Comparison of ENCODE assay signal across 12 cellular contexts in genomic region chr2:233384017-233384416, GRCh38. TPM values are rescaled to one million over a fixed set of nuclear protein-coding genes. Genes with fewer than 3 reads are reported as not detected.
DNase-seq lines count a peak whose midpoint lies in the region; TF ChIP-seq lines count a peak whose summit lies in the region.
"Had no signal": no experiment of that assay in that cellular context is flagged by ENCODE, and none has a peak within 500 bp of the region (broad histone marks: within the 10 kb centered on the region; RNA-seq: fewer than 3 reads in every experiment).

No MANE protein-coding gene starts in this region.

- H3K27ac ChIP-seq in brain microvascular endothelial cell, result no peak overlapping the region
- H3K27ac ChIP-seq: thoracic aorta had no signal

- no peaks in the 10 kb centered on the region for H3K36me3 ChIP-seq in brain microvascular endothelial cell (replicated peaks)
- H3K36me3 ChIP-seq: thoracic aorta had no signal

- H3K36me3 Mint-ChIP-seq in activated CD4-positive, alpha-beta T cell treated with anti-CD3 and anti-CD28 coated beads, Interleukin-2, amount 10 ng/mL, durations not matched to agents 7 days and 5 days (ENCODE audit: low read depth), result peaks cover 29% of the 10 kb centered on the region

- H3K4me1 Mint-ChIP-seq in activated CD4-positive, alpha-beta T cell treated with anti-CD3 and anti-CD28 coated beads, Interleukin-2, amount 10 ng/mL, durations not matched to agents 7 days and 5 days, result peaks cover 79% of the 10 kb centered on the region

- POLR2A ChIA-PET in activated CD4-positive, alpha-beta T cell treated with anti-CD3 and anti-CD28 coated beads, Interleukin-2, amount 10 ng/mL, durations not matched to agents 7 days and 5 days (lab: Charles Lee), result no interaction called here

- no peak overlapping the region for H3K4me3 Mint-ChIP-seq in activated CD4-positive, alpha-beta T cell treated with anti-CD3 and anti-CD28 coated beads, Interleukin-2, amount 10 ng/mL, durations not matched to agents 7 days and 5 days

- H3K9me3 Mint-ChIP-seq in activated CD4-positive, alpha-beta T cell treated with anti-CD3 and anti-CD28 coated beads, Interleukin-2, amount 10 ng/mL, durations not matched to agents 7 days and 5 days, result no peaks in the 10 kb centered on the region

- TF ChIP-seq CTCF in brain microvascular endothelial cell (IDR thresholded peaks at IDR 0.05; ENCODE audit: low read depth, low read length, missing control alignments), result peak; percentile 22
- TF ChIP-seq CTCF in retinal pigment epithelial cell (conservative IDR thresholded peaks at IDR 0.05; ENCODE audit: low read depth, low read length), result peak; percentile 16

- CTCF ChIA-PET in activated CD4-positive, alpha-beta T cell treated with anti-CD3 and anti-CD28 coated beads, Interleukin-2, amount 10 ng/mL, durations not matched to agents 7 days and 5 days (lab: Charles Lee), result interaction anchor here (1.0 to 3.7 kb wide), 5 partner anchors 9 to 35 kb away, joined by 3 to 16 read pairs (median 5); no protein-coding TSS in a partner anchor

- in situ Hi-C loops in brain microvascular endothelial cell (cut with HindIII; ENCODE audit: low pct_ligation_motif_present, low sequenced_read_pairs), result no loop called here
- in situ Hi-C loops in ACHN (cut with HindIII; ENCODE audit: low pct_ligation_motif_present, low pct_unique_long_range_greater_than_20kb, low sequenced_read_pairs), result no loop called here

- no peak overlapping the region for H3K4me3 ChIP-seq in brain microvascular endothelial cell (ENCODE audit: low read depth, low read length)
- H3K4me3 ChIP-seq in retinal pigment epithelial cell (ENCODE audit: low read length), result no peak overlapping the region
- H3K4me3 ChIP-seq: thoracic aorta had no signal

- no peak for DNase-seq in activated CD4-positive, alpha-beta T cell treated with anti-CD3 and anti-CD28 coated beads, Interleukin-2, amount 10 ng/mL, durations not matched to agents 7 days and 5 days
- DNase-seq in activated CD4-positive, alpha-beta T cell treated with anti-CD3 and anti-CD28 coated beads, Interleukin-2, amount 50 U/mL, for 1 hour, result no peak
- DNase-seq in HT-29 (ENCODE audit: low spot score) (peak; percentile 48), brain microvascular endothelial cell (no peak), retinal pigment epithelial cell (ENCODE audit: low read depth) (no peak), ACHN (no peak)
- DNase-seq in effector CD4-positive, alpha-beta T cell, result no peak
- DNase-seq in stimulated activated CD4-positive, alpha-beta T cell treated with anti-CD3 and anti-CD28 coated beads, Interleukin-4, amount 100 ng/mL, for 1 hour, result no peak
- DNase-seq: activated CD4-positive, CD25-positive, alpha-beta regulatory T cell treated with anti-CD3 and anti-CD28 coated beads, Interleukin-2, amount 50 U/mL, for 72 hours; stimulated activated CD4-positive, alpha-beta T cell treated with anti-CD3 and anti-CD28 coated beads, Interleukin-2, amount 100 ng/mL, for 24 hours had no signal

- H3K27ac Mint-ChIP-seq in activated CD4-positive, alpha-beta T cell treated with anti-CD3 and anti-CD28 coated beads, Interleukin-2, amount 10 ng/mL, durations not matched to agents 7 days and 5 days, result peak overlapping the region; percentile 96

- no peaks in the 10 kb centered on the region for H3K27me3 ChIP-seq in brain microvascular endothelial cell (replicated peaks)
- H3K27me3 ChIP-seq: neutrophil had no signal

- H3K27me3 Mint-ChIP-seq in activated CD4-positive, alpha-beta T cell treated with anti-CD3 and anti-CD28 coated beads, Interleukin-2, amount 10 ng/mL, durations not matched to agents 7 days and 5 days, result no peaks in the 10 kb centered on the region

RNA-seq across cellular contexts. Expression of gene DGKD, which starts 29.7 kb away (rescaled TPM):
- 10 to 100 TPM; 84.1 to 97.5 TPM for total RNA-seq in activated CD4-positive, alpha-beta T cell treated with anti-CD3 and anti-CD28 coated beads, Interleukin-2, amount 10 ng/mL, durations not matched to agents 7 days and 5 days
- 18.2 and 18.7 TPM in 2 replicates for total RNA-seq in HT-29 (2014; rRNA removed; shearing (Covaris generic))
